Comparison of ENCODE assay signal across 16 cellular contexts in genomic region chr1:206115791-206116190, GRCh38. TPM values are rescaled to one million over a fixed set of nuclear protein-coding genes. Genes with fewer than 3 reads are reported as not detected.
A peak's percentile ranks its signal among the peaks of the same experiment; 100 is the strongest.
DNase-seq lines count a peak whose midpoint lies in the region; ATAC-seq, FAIRE-seq and TF ChIP-seq lines count a peak whose summit lies in the region.
"Had no signal": no experiment of that assay in that cellular context is flagged by ENCODE, and none has a peak within 500 bp of the region (broad histone marks: within the 10 kb centered on the region; RNA-seq: fewer than 3 reads in every experiment).

No MANE protein-coding gene starts in this region.

- H3K27ac Mint-ChIP-seq in mesothelial cell of epicardium, result no peak overlapping the region
- H3K27ac Mint-ChIP-seq in osteocyte (ENCODE audit: unreplicated experiment), result no peak overlapping the region
- no peak overlapping the region for H3K27ac Mint-ChIP-seq in CD14-positive monocyte
- H3K27ac Mint-ChIP-seq: CD4-positive, CD25-positive, alpha-beta regulatory T cell; GM23338 had no signal

- no peak overlapping the region for H3K27ac ChIP-seq in HepG2 (ENCODE audit: extremely low read length, insufficient read depth, low read length)
- no peak overlapping the region for H3K27ac ChIP-seq in right lobe of liver
- no peak overlapping the region for H3K27ac ChIP-seq in small intestine (ENCODE audit: low read depth in 1 of 2, low read length in 1 of 2)
- H3K27ac ChIP-seq: KMS-11 had no signal

- TF ChIP-seq EP300 in HepG2 (IDR thresholded peaks at IDR 0.05; ENCODE audit: low read depth in 2 of 2, low read length in 2 of 2), result no peak
- no peak for TF ChIP-seq EP300 in HepG2 (CRISPR knock-in tag; IDR thresholded peaks at IDR 0.05; ENCODE audit: borderline replicate concordance)

- intact Hi-C loops in HepG2 (cut with micrococcal nuclease; ENCODE audit: unreplicated experiment), result no loop called here
- intact Hi-C loops in right lobe of liver (cut with DNase I), result no loop called here
- intact Hi-C loops in CD14-positive monocyte (cut with micrococcal nuclease), result loop anchor here in 1 of 2 donors (10.0 kb wide), 1 partner anchor 201 kb away; no protein-coding TSS in a partner anchor

- DNase-seq in HepG2 (ENCODE audit: low spot score), result no peak
- no peak for DNase-seq in right lobe of liver
- no peak for DNase-seq in mesothelial cell of epicardium (ENCODE audit: low spot score in 2 of 2, unreplicated experiment in 2 of 2)
- peak; percentile 72 for DNase-seq in osteocyte (ENCODE audit: extremely low spot score, unreplicated experiment)
- no peak for DNase-seq in CD14-positive monocyte (ENCODE audit: low spot score)
- no peak for DNase-seq in small intestine
- DNase-seq: BE2C; CD4-positive, CD25-positive, alpha-beta regulatory T cell; NCI-H226; NCI-H748 treated with DMSO at 0.1 percent for 48 hours had no signal

- TF ChIP-seq CTCF in HepG2 (CRISPR knock-in tag; IDR thresholded peaks at IDR 0.05) (no peak), right lobe of liver (IDR thresholded peaks at IDR 0.05) (no peak), mesothelial cell of epicardium (IDR thresholded peaks at IDR 0.05; ENCODE audit: unreplicated experiment) (no peak), osteocyte (IDR thresholded peaks at IDR 0.05) (no peak), CD14-positive monocyte (IDR thresholded peaks at IDR 0.05) (no peak)

- H3K79me2 ChIP-seq in HepG2 (ENCODE audit: insufficient read depth, low read length), result no peaks in the 10 kb centered on the region

- H3K4me1 Mint-ChIP-seq in mesothelial cell of epicardium (peaks cover 12% of the 10 kb centered on the region), osteocyte (ENCODE audit: unreplicated experiment) (peaks cover 9% of the 10 kb centered on the region), CD14-positive monocyte (peaks cover 18% of the 10 kb centered on the region)

- POLR2A ChIA-PET in HepG2 (lab: Yijun Ruan, JAX), result no interaction called here

- H3K4me1 ChIP-seq in HepG2 (ENCODE audit: insufficient read depth, low read length) (peaks cover 63% of the 10 kb centered on the region), right lobe of liver (peaks cover 0 to 28% (median 6%) of the 10 kb centered on the region in 4 donors), small intestine (ENCODE audit: control insufficient read depth in 2 of 2, insufficient read depth in 1 of 2, low read depth in 1 of 2, low read length in 1 of 2) (no peaks in the 10 kb centered on the region)
- H3K4me1 ChIP-seq: BE2C had no signal

- 52% methylated on average over 8 of the region's 8 CpGs for WGBS in HepG2 (ENCODE audit: low lambda C conversion rate)
- WGBS in right lobe of liver (ENCODE audit: insufficient coverage, low coverage, low lambda C conversion rate, missing lambda C conversion rate), result 92% methylated on average over 7 of the region's 8 CpGs
- WGBS in small intestine, 3 donors, result 92 to 96% (median 94%) methylated on average over 8 of the region's 8 CpGs

- TF ChIP-seq POLR2A in HepG2 (IDR thresholded peaks at IDR 0.05; ENCODE audit: insufficient read depth in 1 of 2, low read depth in 2 of 2, low read length in 2 of 2) (no peak), right lobe of liver (IDR thresholded peaks at IDR 0.05) (no peak)

- in situ Hi-C loops in HepG2 (cut with HindIII; ENCODE audit: extremely low pct_ligation_motif_present, low pct_unique_long_range_greater_than_20kb), result no loop called here

- H3K4me3 ChIP-seq in HepG2 (replicated peaks in 1 of 3; ENCODE audit: insufficient read depth in 1 of 3, low read depth in 2 of 3, low read length in 3 of 3), result no peak overlapping the region
- no peak overlapping the region for H3K4me3 ChIP-seq in right lobe of liver
- no peak overlapping the region for H3K4me3 ChIP-seq in small intestine (ENCODE audit: low read depth in 1 of 2, low read length in 2 of 2)
- H3K4me3 ChIP-seq: GM23338, HAP-1 had no signal

- no peak overlapping the region for H3K9ac ChIP-seq in HepG2 (ENCODE audit: insufficient read depth, low read depth, low read length)
- H3K9ac ChIP-seq: KMS-11 had no signal

- BruUV-seq in HepG2 (replicated peaks; lab: Mats Ljungman, UMichigan), result no TSS peak

- H3K27me3 Mint-ChIP-seq in mesothelial cell of epicardium (ENCODE audit: low read depth), result peaks cover 55% of the 10 kb centered on the region
- peaks cover 42% of the 10 kb centered on the region for H3K27me3 Mint-ChIP-seq in osteocyte (ENCODE audit: unreplicated experiment)
- peaks cover 34 to 48% (median 47%) of the 10 kb centered on the region in 3 donors for H3K27me3 Mint-ChIP-seq in CD14-positive monocyte (ENCODE audit: low read depth in 3 of 3)

- H3K9me3 Mint-ChIP-seq in mesothelial cell of epicardium (peaks cover 9% of the 10 kb centered on the region), osteocyte (ENCODE audit: unreplicated experiment) (peaks cover 9% of the 10 kb centered on the region), CD14-positive monocyte (peaks cover 3 to 10% (median 8%) of the 10 kb centered on the region in 7 donors)

- CTCF ChIA-PET in HepG2 (lab: Yijun Ruan, JAX; ENCODE audit: low intra/inter-chr PET ratio, low total read pairs), result no interaction called here

- TF ChIP-seq RAD21 in HepG2 (CRISPR knock-in tag; IDR thresholded peaks at IDR 0.05), result no peak

- ATAC-seq in HepG2 (no peak), right lobe of liver (no peak), HG02798 (IDR thresholded peaks at IDR 0.05; ENCODE audit: poor library complexity, unreplicated experiment) (no peak)
- ATAC-seq: SK-N-SH treated with all-trans-retinoic acid at 6 μM for 48 hours had no signal

- H3K36me3 Mint-ChIP-seq in mesothelial cell of epicardium, result peaks cover 3% of the 10 kb centered on the region
- H3K36me3 Mint-ChIP-seq in osteocyte (ENCODE audit: unreplicated experiment), result no peaks in the 10 kb centered on the region
- H3K36me3 Mint-ChIP-seq in CD14-positive monocyte, result peaks cover 0 to 7% of the 10 kb centered on the region in 2 donors
- H3K36me3 Mint-ChIP-seq: CD4-positive, CD25-positive, alpha-beta regulatory T cell had no signal

- H2AFZ ChIP-seq in HepG2 (ENCODE audit: low read length), result no peak overlapping the region
- H2AFZ ChIP-seq: GM23338 had no signal

- H3K27me3 ChIP-seq in HepG2 (ENCODE audit: control insufficient read depth in 1 of 2, insufficient read depth in 2 of 2, low read length in 2 of 2), result peaks cover 0 to 4% of the 10 kb centered on the region in 2 experiments; a peak in 2 of 5 replicates
- H3K27me3 ChIP-seq in right lobe of liver, result no peaks in the 10 kb centered on the region
- peaks cover 3 to 7% of the 10 kb centered on the region in 2 donors for H3K27me3 ChIP-seq in small intestine (ENCODE audit: control insufficient read depth in 2 of 2, insufficient read depth in 2 of 2, low read length in 2 of 2)

- H4K20me1 ChIP-seq in HepG2 (ENCODE audit: insufficient read depth, low read length), result no peaks in the 10 kb centered on the region

- H3K4me3 Mint-ChIP-seq in mesothelial cell of epicardium (peak overlapping the region; percentile 42), osteocyte (ENCODE audit: unreplicated experiment) (no peak overlapping the region), CD14-positive monocyte (peak overlapping the region in 1 of 2 donors; percentile 49)

- H3K36me3 ChIP-seq in HepG2 (replicated peaks in 1 of 2; ENCODE audit: control insufficient read depth in 1 of 2, insufficient read depth in 2 of 2, low read length in 2 of 2), result no peaks in the 10 kb centered on the region
- no peaks in the 10 kb centered on the region for H3K36me3 ChIP-seq in right lobe of liver
- H3K36me3 ChIP-seq in small intestine (ENCODE audit: control insufficient read depth in 2 of 2, insufficient read depth in 2 of 2, low read length in 2 of 2), result no peaks in the 10 kb centered on the region
- H3K36me3 ChIP-seq: BE2C, HAP-1 had no signal

- no peak for FAIRE-seq in HepG2 (lab: Jason Lieb, UNC)
- no peak for FAIRE-seq in small intestine (lab: Jason Lieb, UNC)
- FAIRE-seq: A204.1 had no signal

- peak overlapping the region; percentile 93 for H3K4me2 ChIP-seq in HepG2 (ENCODE audit: low read depth, low read length)
- H3K4me2 ChIP-seq: GM23338, KMS-11 had no signal

- H3K9me3 ChIP-seq in HepG2 (ENCODE audit: low read length) (peaks cover 3% of the 10 kb centered on the region; the same call in 1 of the 2 replicates), right lobe of liver (no peaks in the 10 kb centered on the region), small intestine (ENCODE audit: control insufficient read depth, low read depth) (no peaks in the 10 kb centered on the region)
- H3K9me3 ChIP-seq: BE2C, HAP-1 had no signal

RNA-seq across cellular contexts. Expression of gene AVPR1B, which starts 1.4 kb away (rescaled TPM):
- not detected in 2 replicates for total RNA-seq in HepG2 (2016; rRNA removed; fragmentation: Illumina TruSeq; extraction: Trizol)
- total RNA-seq in HepG2 (2016; cell fraction: cytosol; rRNA removed; fragmentation: Illumina TruSeq; extraction: Trizol; ENCODE audit: low read depth), result not detected in 2 replicates
- 0.04 TPM in 1 of 2 replicates, not detected in the other for total RNA-seq in HepG2 (2016; cell fraction: insoluble cytoplasmic fraction; rRNA removed; fragmentation: Illumina TruSeq; extraction: Trizol)
- not detected in 2 replicates for total RNA-seq in HepG2 (2016; cell fraction: membrane; rRNA removed; fragmentation: Illumina TruSeq; extraction: Trizol)
- total RNA-seq in HepG2 (2016; cell fraction: nucleus; rRNA removed; fragmentation: Illumina TruSeq; extraction: Trizol), result not detected in 2 replicates
- 0.05 and 0.07 TPM in 2 replicates for polyA plus RNA-seq in HepG2 (2011; rRNA removed)
- 0.04 and 0.19 TPM in 2 replicates for polyA plus RNA-seq in HepG2 (2011; cell fraction: cytosol; rRNA removed)
- 0.14 and 0.23 TPM in 2 replicates for polyA plus RNA-seq in HepG2 (2011; cell fraction: nucleus; rRNA removed)
- polyA plus RNA-seq in HepG2 (2012), result not detected in 2 replicates
- polyA plus RNA-seq in HepG2 (2016; cell fraction: cytosol; fragmentation: Illumina TruSeq; extraction: Trizol; ENCODE audit: low read depth), result not detected in 2 replicates
- not detected in 2 replicates for polyA plus RNA-seq in HepG2 (2016; cell fraction: insoluble cytoplasmic fraction; fragmentation: Illumina TruSeq; extraction: Trizol; ENCODE audit: low read depth)
- polyA plus RNA-seq in HepG2 (2016; cell fraction: membrane; fragmentation: Illumina TruSeq; extraction: Trizol; ENCODE audit: low read depth), result not detected in 2 replicates
- polyA plus RNA-seq in HepG2 (2016; cell fraction: nucleus; fragmentation: Illumina TruSeq; extraction: Trizol; ENCODE audit: insufficient read depth, low read depth), result not detected in 2 replicates
- 0.12 TPM in 1 of 2 replicates, not detected in the other for polyA minus RNA-seq in HepG2 (2011; rRNA and poly(A)+ RNA removed; ENCODE audit: low replicate concordance)
- not detected in 2 replicates for polyA minus RNA-seq in HepG2 (2011; cell fraction: cytosol; rRNA and poly(A)+ RNA removed)
- polyA minus RNA-seq in HepG2 (2011; cell fraction: nucleus; rRNA and poly(A)+ RNA removed), result not detected in 2 replicates
- total RNA-seq in right lobe of liver, result not detected
- total RNA-seq in mesothelial cell of epicardium, result not detected in 3 replicates
- total RNA-seq in osteocyte, result not detected in 2 replicates
- polyA plus RNA-seq in CD14-positive monocyte, result not detected
- polyA plus RNA-seq in small intestine, result under 1 TPM in 1 of 3 donors, not detected in 2; 0.10 TPM
- total RNA-seq: CD4-positive, CD25-positive, alpha-beta regulatory T cell had no signal
- polyA plus RNA-seq: CD4-positive, CD25-positive, alpha-beta regulatory T cell had no signal
